1 cellular context compared by ENCODE assay signal in genomic region chr2:45919711-45920111, GRCh38.
TF ChIP-seq lines count a peak whose summit lies in the region.

No MANE protein-coding gene starts in this region.

TF ChIP-seq in GM12878, 131 proteins besides CTCF, POLR2A, EP300 and RAD21:
- peak in 1 of 2 experiments; percentile 70; a peak in 1 of 4 replicates for TF ChIP-seq ETV6 (conservative IDR thresholded peaks at IDR 0.05 in 1 of 2, IDR thresholded peaks at IDR 0.05 in 1 of 2; ENCODE audit: borderline replicate concordance in 1 of 2, low read depth in 1 of 2)
- TF ChIP-seq CUX1 (IDR thresholded peaks at IDR 0.05; ENCODE audit: insufficient replicate concordance, low read depth, low read length) = no peak
- no peak for TF ChIP-seq NFXL1 (IDR thresholded peaks at IDR 0.05; ENCODE audit: borderline replicate concordance)
- peak; percentile 32; the same call in 1 of the 2 replicates for TF ChIP-seq JUNB (IDR thresholded peaks at IDR 0.05)
- no peak for TF ChIP-seq PKNOX1 (IDR thresholded peaks at IDR 0.05)
- no peak for TF ChIP-seq NBN (IDR thresholded peaks at IDR 0.05)
- peak; percentile 55 for TF ChIP-seq ZNF687 (IDR thresholded peaks at IDR 0.05)
- TF ChIP-seq IKZF1 (conservative IDR thresholded peaks at IDR 0.05) = 0 out of 2 replicates have a peak, but pooled peaks have one; percentile 24
- peak; percentile 25 to 43; a peak in 2 of 4 replicates for TF ChIP-seq IKZF2 (IDR thresholded peaks at IDR 0.05)
- no peak for TF ChIP-seq JUND (IDR thresholded peaks at IDR 0.05; ENCODE audit: low read depth, low read length)
- TF ChIP-seq ASH2L (IDR thresholded peaks at IDR 0.05; ENCODE audit: borderline replicate concordance, low read depth) = no peak
- no peak for TF ChIP-seq CREM (IDR thresholded peaks at IDR 0.05; ENCODE audit: low read depth)
